ENCODE assay signal across 13 cellular contexts in the genomic region with DNA sequence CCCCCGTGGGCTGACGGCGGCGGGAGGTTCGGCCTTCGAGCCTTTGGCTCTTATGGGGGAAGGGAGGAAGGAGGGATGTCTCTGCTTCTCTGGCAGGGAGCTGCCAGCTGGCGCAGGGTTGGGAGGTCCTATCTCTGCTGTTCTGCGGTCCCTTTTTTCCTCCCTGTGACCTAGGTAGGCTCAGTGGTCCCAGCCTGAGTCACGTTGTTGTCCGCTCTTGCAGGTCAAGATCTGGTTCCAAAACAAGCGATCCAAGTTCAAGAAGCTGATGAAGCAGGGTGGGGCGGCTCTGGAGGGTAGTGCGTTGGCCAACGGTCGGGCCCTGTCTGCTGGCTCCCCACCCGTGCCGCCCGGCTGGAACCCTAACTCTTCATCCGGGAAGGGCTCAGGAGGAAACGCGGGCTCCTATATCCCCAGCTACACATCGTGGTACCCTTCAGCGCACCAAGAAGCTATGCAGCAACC. TPM values are rescaled to one million over a fixed set of nuclear protein-coding genes. Genes with fewer than 3 reads are reported as not detected.
DNase-seq lines count a peak whose midpoint lies in the region; ATAC-seq, FAIRE-seq and TF ChIP-seq lines count a peak whose summit lies in the region.
"Had no signal": no experiment of that assay in that cellular context is flagged by ENCODE, and none has a peak within 500 bp of the region (broad histone marks: within the 10 kb centered on the region; RNA-seq: fewer than 3 reads in every experiment).

No MANE protein-coding gene starts in this region.

- POLR2A ChIA-PET in H1 (lab: Charles Lee; ENCODE audit: partially characterized antibody), result interaction anchor here (1.0 to 14.0 kb wide), 3 partner anchors 11 to 194 kb away, joined by 3 to 184 read pairs (median 3); a partner anchor contains a TSS

- 0 out of 8 replicates have a peak, but pooled peaks cover 0 to 3% (median 0%) of the 10 kb centered on the region in 4 experiments for H3K36me3 ChIP-seq in H1 (ENCODE audit: control insufficient read depth in 2 of 4, insufficient read depth in 4 of 4, low read length in 3 of 4)
- peaks cover 3% of the 10 kb centered on the region for H3K36me3 ChIP-seq in osteoblast (ENCODE audit: insufficient read depth, low read length)
- H3K36me3 ChIP-seq in stomach, result no peaks in the 10 kb centered on the region

- H3K9me3 ChIP-seq in H1 (ENCODE audit: insufficient read depth in 2 of 2, low read depth in 1 of 2, low read length in 1 of 2), result no peaks in the 10 kb centered on the region
- H3K9me3 ChIP-seq in osteoblast (ENCODE audit: low read depth, low read length), result no peaks in the 10 kb centered on the region
- peaks cover 0 to 7% (median 0%) of the 10 kb centered on the region in 4 donors for H3K9me3 ChIP-seq in stomach
- H3K9me3 ChIP-seq: heart right ventricle had no signal

- WGBS in H1 (ENCODE audit: extremely low coverage in 1 of 2, insufficient coverage in 1 of 2, insufficient read length in 1 of 2, insufficient replicate concordance in 2 of 2, low coverage in 1 of 2, low lambda C conversion rate in 2 of 2, missing lambda C conversion rate in 1 of 2), 2 experiments, result 4% methylated on average over 23 of the region's 23 CpGs; no CpG with 5 or more reads in 1 of the 2 experiments
- 5 to 11% (median 8%) methylated on average over 19 to 23 of the region's 23 CpGs for WGBS in stomach, 5 donors

- no peak overlapping the region for H3K56ac ChIP-seq in H1 (replicated peaks; ENCODE audit: insufficient read length, low read depth, low read length)

- no peak overlapping the region for H2BK120ac ChIP-seq in H1 (replicated peaks; ENCODE audit: low read depth, low read length)

- peaks cover 2 to 52% (median 23%) of the 10 kb centered on the region in 4 experiments for H3K4me1 ChIP-seq in H1 (replicated peaks in 1 of 4; ENCODE audit: control insufficient read depth in 3 of 4, insufficient read depth in 4 of 4, low read length in 3 of 4)
- H3K4me1 ChIP-seq in osteoblast (ENCODE audit: insufficient read depth, low read length), result peaks cover 28% of the 10 kb centered on the region
- peaks cover 36 to 61% (median 52%) of the 10 kb centered on the region in 4 donors for H3K4me1 ChIP-seq in stomach

- H3K27ac ChIP-seq in H1 (ENCODE audit: low read depth, low read length) (no peak overlapping the region), osteoblast (ENCODE audit: low read depth, low read length) (no peak overlapping the region), stomach (no peak overlapping the region)

- no peaks in the 10 kb centered on the region for H3K79me1 ChIP-seq in H1 (ENCODE audit: low read depth, low read length)

- no peak for TF ChIP-seq EP300 in H1 (IDR thresholded peaks at IDR 0.05; ENCODE audit: borderline replicate concordance in 1 of 2, low read depth in 2 of 2, low read length in 2 of 2)
- no peak for TF ChIP-seq EP300 in stomach (IDR thresholded peaks at IDR 0.05)

- H2BK12ac ChIP-seq in H1 (ENCODE audit: low read depth, low read length), result 0 out of 2 replicates have a peak overlapping the region, but pooled peaks have one; percentile 84

- peaks cover 14% of the 10 kb centered on the region; the same call in 1 of the 2 replicates for H3K23me2 ChIP-seq in H1 (ENCODE audit: low read depth, low read length)

- peak; percentile 54 for DNase-seq in DMS53 (lab: John Stamatoyannopoulos, UW)
- no peak for DNase-seq in DMS53 treated with DMSO at 0.1 percent for 48 hours (lab: John Stamatoyannopoulos, UW; ENCODE audit: unreplicated experiment)
- DNase-seq in NCI-H69 (lab: John Stamatoyannopoulos, UW), result peak; percentile 39
- peak in 1 of 2 experiments; percentile 67 for DNase-seq in H1 (ENCODE audit: low read depth in 1 of 2, low spot score in 2 of 2)
- peak; percentile 58 for DNase-seq in osteoblast (ENCODE audit: insufficient read length, low spot score, missing footprints)
- no peak for DNase-seq in GM19238 (ENCODE audit: insufficient read length, low spot score)
- no peak for DNase-seq in stomach
- DNase-seq: activated effector memory CD4-positive, alpha-beta T cell treated with Interleukin-2 at 50 U/mL for 16 hours; cortex of kidney; GDM1 had no signal

- H4K5ac ChIP-seq in H1 (ENCODE audit: insufficient read length, low read depth, low read length), result no peak overlapping the region

- no peak for FAIRE-seq in H1 (lab: Jason Lieb, UNC)

- H4K20me1 ChIP-seq in H1 (replicated peaks in 1 of 2; ENCODE audit: control insufficient read depth in 1 of 2, insufficient read depth in 2 of 2, low read length in 2 of 2) (peaks cover 22 to 36% of the 10 kb centered on the region in 2 experiments), osteoblast (ENCODE audit: insufficient read depth, low read length) (no peaks in the 10 kb centered on the region)

- H3K4ac ChIP-seq in H1 (replicated peaks; ENCODE audit: insufficient read length, low read depth, low read length), result no peak overlapping the region

- intact Hi-C loops in stomach (cut with DNase I; ENCODE audit: low total_unique reads), result no loop called here

- no peak overlapping the region for H3K9ac ChIP-seq in H1 (replicated peaks in 1 of 4; ENCODE audit: extremely low read depth in 1 of 4, low read depth in 3 of 4, low read length in 3 of 4)

- CTCF ChIA-PET in H1 (lab: Charles Lee; ENCODE audit: partially characterized antibody), result interaction anchor here (0.9 to 12.4 kb wide), 6 partner anchors 8 to 366 kb away, joined by 3 to 198 read pairs (median 4); a partner anchor contains a TSS

- peaks cover 92 to 100% (median 97%) of the 10 kb centered on the region in 4 experiments for H3K27me3 ChIP-seq in H1 (replicated peaks in 1 of 4; ENCODE audit: control insufficient read depth in 3 of 4, extremely low read depth in 1 of 4, insufficient read depth in 3 of 4, low read length in 3 of 4)
- peaks cover 42% of the 10 kb centered on the region for H3K27me3 ChIP-seq in osteoblast (ENCODE audit: insufficient read depth, low read length)
- H3K27me3 ChIP-seq in stomach, result peaks cover 81 to 100% (median 99%) of the 10 kb centered on the region in 3 donors

- ATAC-seq in HG03280 (IDR thresholded peaks at IDR 0.05; ENCODE audit: unreplicated experiment), result no peak
- ATAC-seq: heart right ventricle had no signal

- no peak overlapping the region for H3K14ac ChIP-seq in H1 (ENCODE audit: insufficient read length)

- peak overlapping the region; percentile 7 to 59 (median 20); a peak in 5 of 8 replicates for H3K4me3 ChIP-seq in H1 (ENCODE audit: extremely low read depth in 1 of 4, insufficient read depth in 2 of 4, low read depth in 3 of 4, low read length in 4 of 4)
- no peak overlapping the region for H3K4me3 ChIP-seq in osteoblast (ENCODE audit: insufficient read depth, low read length)
- H3K4me3 ChIP-seq in stomach, result no peak overlapping the region

- H2BK5ac ChIP-seq in H1 (ENCODE audit: low read depth, low read length), result no peak overlapping the region

- H3K4me2 ChIP-seq in H1 (ENCODE audit: insufficient read depth in 1 of 2, low read depth in 2 of 2, low read length in 2 of 2), result peak overlapping the region; percentile 78 to 84
- H3K4me2 ChIP-seq in osteoblast (ENCODE audit: insufficient read depth, low read length), result no peak overlapping the region

- no peak overlapping the region for H4K91ac ChIP-seq in H1 (replicated peaks; ENCODE audit: insufficient read length, low read length)

- TF ChIP-seq POLR2A in H1 (IDR thresholded peaks at IDR 0.05; ENCODE audit: control extremely low read depth in 1 of 2, low read depth in 2 of 2, low read length in 2 of 2) (no peak), stomach (IDR thresholded peaks at IDR 0.05) (no peak)

- no peak overlapping the region for H2BK20ac ChIP-seq in H1 (ENCODE audit: low read length)

- peak overlapping the region; percentile 85 for H3K18ac ChIP-seq in H1 (ENCODE audit: extremely low read depth, low read length)

- no peak overlapping the region for H3K23ac ChIP-seq in H1 (ENCODE audit: insufficient read length)

- H3K79me2 ChIP-seq in H1 (ENCODE audit: control insufficient read depth in 1 of 2, insufficient read depth in 2 of 2, low read length in 2 of 2) (no peaks in the 10 kb centered on the region), osteoblast (ENCODE audit: insufficient read depth, low read length) (peaks cover 17% of the 10 kb centered on the region)

- no peak for TF ChIP-seq CTCF in H1 (IDR thresholded peaks at IDR 0.05; ENCODE audit: control extremely low read depth in 1 of 3, insufficient read depth in 1 of 3, low read depth in 1 of 3, low read length in 3 of 3)
- TF ChIP-seq CTCF in osteoblast (IDR thresholded peaks at IDR 0.05; ENCODE audit: extremely low read depth, low read depth, low read length), result no peak
- no peak for TF ChIP-seq CTCF in stomach (IDR thresholded peaks at IDR 0.05)

- H2BK15ac ChIP-seq in H1 (ENCODE audit: low read length), result peak overlapping the region; percentile 55; the same call in 1 of the 2 replicates

- no peak overlapping the region for H2AFZ ChIP-seq in H1 (ENCODE audit: low read length)
- no peak overlapping the region for H2AFZ ChIP-seq in osteoblast (ENCODE audit: low read length)

- H2AK5ac ChIP-seq in H1 (ENCODE audit: low read depth, low read length), result no peak overlapping the region

- TF ChIP-seq RAD21 in H1 (IDR thresholded peaks at IDR 0.05 in 1 of 2, conservative IDR thresholded peaks at IDR 0.05 in 1 of 2; ENCODE audit: low read depth in 2 of 2, low read length in 2 of 2), result no peak

- no peak overlapping the region; the same call in none of the 2 replicates for H4K8ac ChIP-seq in H1 (ENCODE audit: extremely low read depth, insufficient read depth, low read length)

RNA-seq across cellular contexts. Expression of a gene that starts 2.5 kb away (rescaled TPM):
- total RNA-seq in H1 (2021; fragmentation: NEBNext Ultra II Directional; extraction: Animal tissue kit (Norgen Biotek cat#: 25700)), result not detected in 2 replicates
- polyA plus RNA-seq in H1 (2011; rRNA removed), result 0.05 and 0.11 TPM in 2 replicates
- 0.08 TPM for polyA plus RNA-seq in H1 (2011; cell fraction: cytosol; rRNA removed)
- 0.07 TPM for polyA plus RNA-seq in H1 (2011; cell fraction: nucleus; rRNA removed)
- not detected in 4 replicates for polyA plus RNA-seq in H1 (2012, experiment 1 of 2)
- polyA plus RNA-seq in H1 (2012, experiment 2 of 2), result not detected
- polyA plus RNA-seq in H1 (2013, experiment 1 of 2), result 0.04 TPM
- polyA plus RNA-seq in H1 (2013, experiment 2 of 2), result 0.22 TPM
- 0.19 TPM in 1 of 2 replicates, not detected in the other for polyA minus RNA-seq in H1 (2011; rRNA and poly(A)+ RNA removed)
- not detected for polyA minus RNA-seq in H1 (2011; cell fraction: cytosol; rRNA and poly(A)+ RNA removed)
- polyA minus RNA-seq in H1 (2011; cell fraction: nucleus; rRNA and poly(A)+ RNA removed), result not detected
- 1.8 and 2.4 TPM in 2 replicates for total RNA-seq in osteoblast
- 1 to 10 TPM in 1 of 5 donors, not detected in 4; 1.1 TPM for total RNA-seq in stomach
- under 1 TPM in 1 of 3 donors, not detected in 2; 0.25 TPM for polyA plus RNA-seq in stomach
- total RNA-seq: T-helper 2 cell treated with Interferon-gamma antibody and Interleukin-4, amounts not matched to agents 100 ng/mL and 5 ng/mL, for 36 hours had no signal

RNA-seq across cellular contexts. Expression of a gene that starts 14.9 kb away (rescaled TPM):
- total RNA-seq in H1 (2021; fragmentation: NEBNext Ultra II Directional; extraction: Animal tissue kit (Norgen Biotek cat#: 25700)), result 0.13 and 0.45 TPM in 2 replicates
- polyA plus RNA-seq in H1 (2011; rRNA removed) (0.05 TPM in 1 of 2 replicates, not detected in the other), stomach (under 1 TPM in 1 of 3 donors, not detected in 2; 0.03 TPM)
- polyA plus RNA-seq in H1 (2011; cell fraction: cytosol; rRNA removed), result not detected
- polyA plus RNA-seq in H1 (2011; cell fraction: nucleus; rRNA removed), result 0.56 TPM
- polyA plus RNA-seq in H1 (2012, experiment 1 of 2), result 0.11 TPM in 1 of 4 replicates, not detected in the others
- polyA plus RNA-seq in H1 (2012, experiment 2 of 2), result not detected
- 0.06 TPM for polyA plus RNA-seq in H1 (2013, experiment 1 of 2)
- 0.06 TPM for polyA plus RNA-seq in H1 (2013, experiment 2 of 2)
- polyA minus RNA-seq in H1 (2011; rRNA and poly(A)+ RNA removed), result not detected in 2 replicates
- polyA minus RNA-seq in H1 (2011; cell fraction: cytosol; rRNA and poly(A)+ RNA removed), result not detected
- 0.50 TPM for polyA minus RNA-seq in H1 (2011; cell fraction: nucleus; rRNA and poly(A)+ RNA removed)
- total RNA-seq in osteoblast (0.36 and 0.59 TPM in 2 replicates), stomach (not detected)
- total RNA-seq: T-helper 2 cell treated with Interferon-gamma antibody and Interleukin-4, amounts not matched to agents 100 ng/mL and 5 ng/mL, for 36 hours had no signal
- polyA plus RNA-seq: heart right ventricle had no signal

Comparison
In these comparisons a context has a peak if more than half of its experiments do, and no peak if none do; other contexts are left out.
1. DNase-seq: peak in DMS53 (single experiment), NCI-H69 (single experiment) and osteoblast (single experiment); none in DMS53 treated with DMSO at 0.1 percent for 48 hours (single experiment), GM19238 (single experiment) and stomach (single experiment).
2. H3K4me3 ChIP-seq: peak in H1 (4 of 4); none in osteoblast (single experiment) and stomach (0 of 4).